25 cellular contexts compared by ENCODE assay signal in genomic region chr13:109989686-109990085, GRCh38.
DNase-seq lines count a peak whose midpoint lies in the region; ATAC-seq and TF ChIP-seq lines count a peak whose summit lies in the region.
"Had no signal": no experiment of that assay in that cellular context is flagged by ENCODE, and none has a peak within 500 bp of the region (broad histone marks: within the 10 kb centered on the region; RNA-seq: fewer than 3 reads in every experiment).

No MANE protein-coding gene starts in this region.

- no peaks in the 10 kb centered on the region for H3K9me3 Mint-ChIP-seq in HFFc6
- H3K9me3 Mint-ChIP-seq in naive thymus-derived CD8-positive, alpha-beta T cell = peaks cover 0 to 9% (median 0%) of the 10 kb centered on the region in 9 donors
- H3K9me3 Mint-ChIP-seq: activated CD8-positive, alpha-beta T cell treated with anti-CD3 and anti-CD28 coated beads for 36 hours; activated naive CD8-positive, alpha-beta T cell treated with anti-CD3 and anti-CD28 coated beads, Interleukin-2, amount 50 U/mL, for 24 hours had no signal

- no peaks in the 10 kb centered on the region for H3K79me2 ChIP-seq in ACC112 (ENCODE audit: control insufficient read depth, insufficient read depth, low read length, unreplicated experiment)

- in situ Hi-C loops in astrocyte of the spinal cord (cut with HindIII; ENCODE audit: low sequenced_read_pairs) = no loop called here

- no peak overlapping the region for H3K27ac Mint-ChIP-seq in HFFc6
- H3K27ac Mint-ChIP-seq in naive thymus-derived CD8-positive, alpha-beta T cell = no peak overlapping the region
- H3K27ac Mint-ChIP-seq: activated CD8-positive, alpha-beta T cell treated with anti-CD3 and anti-CD28 coated beads for 36 hours; activated naive CD8-positive, alpha-beta T cell treated with anti-CD3 and anti-CD28 coated beads, Interleukin-2, amount 50 U/mL, for 24 hours; dendritic cell treated with granulocyte-macrophage colony-stimulating factor and Interleukin-4, amounts not matched to agents 40 ng/mL and 50 ng/mL, for 4 days; naive B cell had no signal

- H3K4me1 Mint-ChIP-seq in HFFc6 (ENCODE audit: low read depth) = peaks cover 34% of the 10 kb centered on the region
- H3K4me1 Mint-ChIP-seq in naive thymus-derived CD8-positive, alpha-beta T cell = no peaks in the 10 kb centered on the region
- H3K4me1 Mint-ChIP-seq: activated naive CD8-positive, alpha-beta T cell treated with anti-CD3 and anti-CD28 coated beads, Interleukin-2, amount 50 U/mL, for 24 hours; naive B cell had no signal

- POLR2A ChIA-PET in naive thymus-derived CD8-positive, alpha-beta T cell (lab: Charles Lee) = no interaction called here

- H3K27me3 ChIP-seq in ACC112 (ENCODE audit: insufficient read depth, low read length) = no peaks in the 10 kb centered on the region
- H3K27me3 ChIP-seq: BLaER1 treated with 17β-estradiol and CSF1 and Interleukin-3, amounts not matched to agents 10 nM and 100 nM; foreskin keratinocyte; upper lobe of right lung had no signal

- peak overlapping the region; percentile 47; the same call in 1 of the 2 replicates for H3K4me3 ChIP-seq in ACC112 (ENCODE audit: low read depth, low read length)
- H3K4me3 ChIP-seq in astrocyte of the spinal cord (ENCODE audit: low read depth, low read length) = no peak overlapping the region
- H3K4me3 ChIP-seq: A549; BLaER1 treated with 17β-estradiol and CSF1 and Interleukin-3, amounts not matched to agents 10 nM and 100 nM; HAP-1; smooth muscle cell; upper lobe of right lung had no signal

- no peak for ATAC-seq in naive thymus-derived CD8-positive, alpha-beta T cell
- ATAC-seq: A549; activated CD8-positive, alpha-beta T cell treated with anti-CD3 and anti-CD28 coated beads for 36 hours; activated naive CD8-positive, alpha-beta T cell treated with anti-CD3 and anti-CD28 coated beads, Interleukin-2, amount 50 U/mL, for 24 hours; foreskin keratinocyte; upper lobe of right lung had no signal

- no peaks in the 10 kb centered on the region for H3K27me3 Mint-ChIP-seq in HFFc6 (ENCODE audit: insufficient read depth)
- H3K27me3 Mint-ChIP-seq in naive thymus-derived CD8-positive, alpha-beta T cell = peaks cover 0 to 17% (median 3%) of the 10 kb centered on the region in 5 donors

- peaks cover 17% of the 10 kb centered on the region for H3K4me1 ChIP-seq in ACC112 (ENCODE audit: control insufficient read depth, insufficient read depth, low read length, unreplicated experiment)
- H3K4me1 ChIP-seq: A549; BLaER1 treated with 17β-estradiol and CSF1 and Interleukin-3, amounts not matched to agents 10 nM and 100 nM; foreskin keratinocyte; HAP-1; upper lobe of right lung had no signal

- peak overlapping the region; percentile 65 for H3K4me3 Mint-ChIP-seq in HFFc6
- H3K4me3 Mint-ChIP-seq in naive thymus-derived CD8-positive, alpha-beta T cell = no peak overlapping the region
- H3K4me3 Mint-ChIP-seq: activated CD8-positive, alpha-beta T cell treated with anti-CD3 and anti-CD28 coated beads for 36 hours; activated naive CD8-positive, alpha-beta T cell treated with anti-CD3 and anti-CD28 coated beads, Interleukin-2, amount 50 U/mL, for 24 hours; dendritic cell treated with granulocyte-macrophage colony-stimulating factor and Interleukin-4, amounts not matched to agents 40 ng/mL and 50 ng/mL, for 4 days; naive B cell had no signal

- no peaks in the 10 kb centered on the region for H3K36me3 ChIP-seq in ACC112 (ENCODE audit: insufficient read depth, low read length)
- H3K36me3 ChIP-seq: BLaER1 treated with 17β-estradiol and CSF1 and Interleukin-3, amounts not matched to agents 10 nM and 100 nM; HAP-1; upper lobe of right lung had no signal

- peak overlapping the region; percentile 33; the same call in 1 of the 2 replicates for H3K27ac ChIP-seq in ACC112 (ENCODE audit: low read depth, low read length)
- H3K27ac ChIP-seq: A549; BLaER1 treated with 17β-estradiol and CSF1 and Interleukin-3, amounts not matched to agents 10 nM and 100 nM; foreskin keratinocyte; upper lobe of right lung had no signal

- no peak overlapping the region for H2AFZ ChIP-seq in ACC112 (ENCODE audit: low read length, unreplicated experiment)

- H3K36me3 Mint-ChIP-seq in HFFc6 (ENCODE audit: low read depth) = no peaks in the 10 kb centered on the region
- H3K36me3 Mint-ChIP-seq in naive thymus-derived CD8-positive, alpha-beta T cell = no peaks in the 10 kb centered on the region
- H3K36me3 Mint-ChIP-seq: naive B cell had no signal

- DNase-seq in HFFc6 (peak; percentile 25), astrocyte of the spinal cord (ENCODE audit: low read depth, low spot score) (peak; percentile 39), fibroblast of the conjunctiva (ENCODE audit: low read depth) (peak; percentile 23), dedifferentiated amniotic fluid mesenchymal stem cell (ENCODE audit: extremely low spot score) (no peak), NOMO-1 treated with dmso at 0.1 percent for 144 hours (lab: John Stamatoyannopoulos, UW; ENCODE audit: unreplicated experiment) (no peak)
- DNase-seq in activated naive CD4-positive, alpha-beta T cell treated with Interleukin-2 at 50 U/mL for 16 hours = no peak
- DNase-seq in naive thymus-derived CD8-positive, alpha-beta T cell = no peak
- DNase-seq: activated CD8-positive, alpha-beta T cell treated with anti-CD3 and anti-CD28 coated beads for 36 hours; activated naive CD8-positive, alpha-beta T cell treated with anti-CD3 and anti-CD28 coated beads, Interleukin-2, amount 50 U/mL, for 24 hours; foreskin keratinocyte; naive B cell; NCI-H2081; NCI-H345; NCI-H82; occipital lobe; stimulated activated CD4-positive, alpha-beta T cell treated with anti-CD3 and anti-CD28 coated beads, Interleukin-2, amount 100 ng/mL, for 24 hours; substantia nigra; SW 1271; upper lobe of right lung had no signal

- no peak for TF ChIP-seq CTCF in HFFc6 (IDR thresholded peaks at IDR 0.05)
- TF ChIP-seq CTCF in astrocyte of the spinal cord (IDR thresholded peaks at IDR 0.05; ENCODE audit: low read depth, low read length) = no peak

Comparison
In these comparisons a context has a peak if more than half of its experiments do, and no peak if none do; other contexts are left out.
1. DNase-seq: peak in HFFc6 (single experiment), astrocyte of the spinal cord (single experiment) and fibroblast of the conjunctiva (single experiment); none in activated naive CD4-positive, alpha-beta T cell treated with Interleukin-2 at 50 U/mL for 16 hours (single experiment), naive thymus-derived CD8-positive, alpha-beta T cell (0 of 10), dedifferentiated amniotic fluid mesenchymal stem cell (single experiment) and NOMO-1 treated with dmso at 0.1 percent for 144 hours (single experiment).